Comparison of ENCODE assay signal across 1 cellular context in the genomic region with DNA sequence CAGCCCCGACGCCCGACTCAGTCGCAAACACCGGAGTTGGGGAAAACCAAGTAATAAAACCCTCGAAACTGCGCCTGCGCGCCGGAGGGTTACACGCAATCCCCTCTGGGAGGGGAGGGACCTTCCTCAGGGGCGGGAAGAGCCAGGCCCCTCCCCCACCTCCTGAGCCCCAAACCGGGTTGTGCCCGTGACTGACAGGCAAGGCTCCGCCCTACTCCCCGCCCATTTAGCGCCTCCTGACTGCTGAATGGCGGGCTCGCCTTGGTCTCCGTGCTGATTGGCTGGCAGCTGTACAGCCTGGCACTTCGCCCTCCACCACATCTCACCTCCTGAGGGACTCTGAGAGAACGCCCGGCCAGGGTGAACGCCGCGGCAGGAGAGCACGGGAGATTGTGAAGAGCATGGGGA.
TF ChIP-seq lines count a peak whose summit lies in the region.

PRDM9 (plus strand) TSS at position 332 of the 408 bp plus-strand sequence. CDS start 1,425 bp downstream, outside the sequence.

TF ChIP-seq in SK-N-SH, 30 proteins besides CTCF, POLR2A, EP300 and RAD21 (continued from another document):
- TF ChIP-seq, protein P1, sequence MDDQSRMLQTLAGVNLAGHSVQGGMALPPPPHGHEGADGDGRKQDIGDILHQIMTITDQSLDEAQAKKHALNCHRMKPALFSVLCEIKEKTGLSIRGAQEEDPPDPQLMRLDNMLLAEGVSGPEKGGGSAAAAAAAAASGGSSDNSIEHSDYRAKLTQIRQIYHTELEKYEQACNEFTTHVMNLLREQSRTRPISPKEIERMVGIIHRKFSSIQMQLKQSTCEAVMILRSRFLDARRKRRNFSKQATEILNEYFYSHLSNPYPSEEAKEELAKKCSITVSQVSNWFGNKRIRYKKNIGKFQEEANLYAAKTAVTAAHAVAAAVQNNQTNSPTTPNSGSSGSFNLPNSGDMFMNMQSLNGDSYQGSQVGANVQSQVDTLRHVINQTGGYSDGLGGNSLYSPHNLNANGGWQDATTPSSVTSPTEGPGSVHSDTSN (IDR thresholded peaks at IDR 0.05) = peak; percentile 98
- no peak for TF ChIP-seq POLR2AphosphoS5 (IDR thresholded peaks at IDR 0.05; ENCODE audit: low read depth, low read length)
- no peak for TF ChIP-seq EZH2phosphoT487 (IDR thresholded peaks at IDR 0.05; ENCODE audit: borderline replicate concordance, low read depth)
- TF ChIP-seq FOXM1 (IDR thresholded peaks at IDR 0.05; ENCODE audit: low read depth) = no peak
- no peak for TF ChIP-seq TEAD4 (IDR thresholded peaks at IDR 0.05; ENCODE audit: borderline replicate concordance, insufficient read depth)
- TF ChIP-seq USF2 (IDR thresholded peaks at IDR 0.05; ENCODE audit: borderline replicate concordance, low read depth, low read length) = no peak
- no peak for TF ChIP-seq CHD2 (IDR thresholded peaks at IDR 0.05; ENCODE audit: low read length, partially characterized antibody)
- TF ChIP-seq NRF1 (IDR thresholded peaks at IDR 0.05; ENCODE audit: low read depth, low read length) = peak; percentile 42; the same call in 1 of the 2 replicates
- TF ChIP-seq MXI1 (IDR thresholded peaks at IDR 0.05; ENCODE audit: low read depth, low read length) = no peak
- no peak for TF ChIP-seq FOSL2 (IDR thresholded peaks at IDR 0.05; ENCODE audit: borderline replicate concordance, low read depth)
- TF ChIP-seq YY1 (IDR thresholded peaks at IDR 0.05; ENCODE audit: low read depth) = no peak
- TF ChIP-seq USF1 (IDR thresholded peaks at IDR 0.05; ENCODE audit: borderline replicate concordance, low read depth) = no peak
- TF ChIP-seq RXRA (IDR thresholded peaks at IDR 0.05; ENCODE audit: borderline replicate concordance, low read depth) = no peak
